In the genomic region with DNA sequence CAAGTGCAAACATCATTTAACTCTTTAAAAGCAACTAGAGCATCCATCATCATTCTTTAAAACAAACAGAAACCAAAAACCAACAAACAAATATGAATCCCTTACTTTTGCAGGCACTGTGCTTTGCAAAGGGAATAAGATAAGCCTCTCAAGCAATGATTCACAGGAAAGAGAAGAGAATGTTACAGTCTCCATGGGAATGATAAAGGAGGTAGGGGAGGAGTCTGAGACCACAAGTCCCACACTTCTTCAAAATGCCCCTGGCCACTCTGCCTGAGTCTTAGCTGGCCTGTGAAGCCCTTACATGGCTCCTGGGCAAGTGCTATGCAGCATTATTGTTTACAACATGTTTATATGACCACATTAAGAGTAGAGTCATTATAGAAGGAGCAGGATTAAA, we compare ENCODE assay signal across 21 cellular contexts.
A peak's percentile ranks its signal among the peaks of the same experiment; 100 is the strongest.
DNase-seq lines count a peak whose midpoint lies in the region; ATAC-seq, FAIRE-seq and TF ChIP-seq lines count a peak whose summit lies in the region.
"Had no signal": no experiment of that assay in that cellular context is flagged by ENCODE, and none has a peak within 500 bp of the region (broad histone marks: within the 10 kb centered on the region; RNA-seq: fewer than 3 reads in every experiment).

No MANE protein-coding gene starts in this region.

- BruUV-seq in HepG2 (replicated peaks; lab: Mats Ljungman, UMichigan): no TSS peak

- no peak for TF ChIP-seq RAD21 in HepG2 (CRISPR knock-in tag; IDR thresholded peaks at IDR 0.05)

- H3K36me3 ChIP-seq in HepG2 (replicated peaks in 1 of 2; ENCODE audit: control insufficient read depth in 1 of 2, insufficient read depth in 2 of 2, low read length in 2 of 2) (no peaks in the 10 kb centered on the region), right lobe of liver (no peaks in the 10 kb centered on the region), fibroblast of lung (ENCODE audit: control insufficient read depth, insufficient read depth, low read length) (no peaks in the 10 kb centered on the region)
- H3K36me3 ChIP-seq: adrenal gland, gastrocnemius medialis, lower lobe of right lung, uterus had no signal

- H3K9ac ChIP-seq in HepG2 (ENCODE audit: insufficient read depth, low read depth, low read length) (no peak overlapping the region), fibroblast of lung (ENCODE audit: insufficient read depth, low read length) (no peak overlapping the region)

- peaks cover 0 to 4% of the 10 kb centered on the region in 2 experiments; a peak in 3 of 5 replicates for H3K27me3 ChIP-seq in HepG2 (ENCODE audit: control insufficient read depth in 1 of 2, insufficient read depth in 2 of 2, low read length in 2 of 2)
- H3K27me3 ChIP-seq in right lobe of liver: no peaks in the 10 kb centered on the region
- H3K27me3 ChIP-seq in fibroblast of lung (ENCODE audit: control insufficient read depth, insufficient read depth, low read length): no peaks in the 10 kb centered on the region
- H3K27me3 ChIP-seq: adrenal gland, gastrocnemius medialis, uterus had no signal

- TF ChIP-seq POLR2A in HepG2 (IDR thresholded peaks at IDR 0.05; ENCODE audit: insufficient read depth in 1 of 2, low read depth in 2 of 2, low read length in 2 of 2) (no peak), right lobe of liver (IDR thresholded peaks at IDR 0.05) (no peak)

- intact Hi-C loops in HepG2 (cut with micrococcal nuclease; ENCODE audit: unreplicated experiment): no loop called here
- intact Hi-C loops in right lobe of liver (cut with DNase I): no loop called here

- H3K4me2 ChIP-seq in HepG2 (ENCODE audit: low read depth, low read length): no peak overlapping the region
- no peak overlapping the region for H3K4me2 ChIP-seq in fibroblast of lung (ENCODE audit: extremely low read depth, insufficient read depth, low read length)

- ATAC-seq in HepG2 (no peak), right lobe of liver (no peak), HG03571 (IDR thresholded peaks at IDR 0.05; ENCODE audit: unreplicated experiment) (no peak), HG03442 (IDR thresholded peaks at IDR 0.05; ENCODE audit: unreplicated experiment) (no peak), GM21528 (IDR thresholded peaks at IDR 0.05; ENCODE audit: low FRiP score, unreplicated experiment) (no peak)
- ATAC-seq: gastrocnemius medialis; HCT116; lower lobe of right lung; psoas muscle; stimulated activated naive CD8-positive, alpha-beta T cell treated with anti-CD3 and anti-CD28 coated beads, Interleukin-15, amount 100 ng/mL, for 72 hours had no signal

- H2AFZ ChIP-seq in HepG2 (ENCODE audit: low read length) (no peak overlapping the region), fibroblast of lung (ENCODE audit: low read length) (no peak overlapping the region)

- CTCF ChIA-PET in HepG2 (lab: Yijun Ruan, JAX; ENCODE audit: low intra/inter-chr PET ratio, low total read pairs): no interaction called here

- H3K4me3 ChIP-seq in HepG2 (replicated peaks in 1 of 3; ENCODE audit: insufficient read depth in 1 of 3, low read depth in 2 of 3, low read length in 3 of 3) (no peak overlapping the region), right lobe of liver (no peak overlapping the region), fibroblast of lung (replicated peaks in 1 of 4; ENCODE audit: control extremely low read depth in 1 of 4, insufficient read depth in 1 of 4, low read depth in 3 of 4, low read length in 4 of 4) (no peak overlapping the region)
- H3K4me3 ChIP-seq: adrenal gland, gastrocnemius medialis, lower lobe of right lung, psoas muscle, uterus had no signal

- in situ Hi-C loops in HepG2 (cut with HindIII; ENCODE audit: extremely low pct_ligation_motif_present, low pct_unique_long_range_greater_than_20kb): no loop called here

- H3K4me1 ChIP-seq in HepG2 (ENCODE audit: insufficient read depth, low read length): peaks cover 30% of the 10 kb centered on the region
- H3K4me1 ChIP-seq in right lobe of liver: no peaks in the 10 kb centered on the region
- peaks cover 13% of the 10 kb centered on the region for H3K4me1 ChIP-seq in fibroblast of lung (ENCODE audit: control insufficient read depth, extremely low read depth, insufficient read depth, low read length)
- H3K4me1 ChIP-seq: adrenal gland, lower lobe of right lung, psoas muscle had no signal

- H3K9me3 ChIP-seq in HepG2 (ENCODE audit: low read length): no peaks in the 10 kb centered on the region
- no peaks in the 10 kb centered on the region for H3K9me3 ChIP-seq in right lobe of liver
- H3K9me3 ChIP-seq in fibroblast of lung (ENCODE audit: control insufficient read depth, insufficient read depth, low read depth, low read length): no peaks in the 10 kb centered on the region
- H3K9me3 ChIP-seq: adrenal gland, gastrocnemius medialis, lower lobe of right lung, psoas muscle, uterus had no signal

- TF ChIP-seq EP300 in HepG2 (IDR thresholded peaks at IDR 0.05; ENCODE audit: low read depth in 2 of 2, low read length in 2 of 2): no peak
- TF ChIP-seq EP300 in HepG2 (CRISPR knock-in tag; IDR thresholded peaks at IDR 0.05; ENCODE audit: borderline replicate concordance): no peak

- H3K79me2 ChIP-seq in HepG2 (ENCODE audit: insufficient read depth, low read length) (no peaks in the 10 kb centered on the region), fibroblast of lung (ENCODE audit: control insufficient read depth, insufficient read depth, low read length) (no peaks in the 10 kb centered on the region)

- H4K20me1 ChIP-seq in HepG2 (ENCODE audit: insufficient read depth, low read length) (no peaks in the 10 kb centered on the region), fibroblast of lung (ENCODE audit: control insufficient read depth, extremely low read depth, insufficient read depth, low read length) (no peaks in the 10 kb centered on the region)

- DNase-seq in HepG2 (ENCODE audit: low spot score) (no peak), right lobe of liver (no peak), OCI-M2 (lab: John Stamatoyannopoulos, UW; ENCODE audit: unreplicated experiment) (peak; percentile 14), fibroblast of lung (ENCODE audit: low read depth in 2 of 2) (peak; percentile 26 to 74), NCI-H1048 (lab: John Stamatoyannopoulos, UW) (no peak)
- DNase-seq: activated CD4-positive, CD25-positive, alpha-beta regulatory T cell treated with anti-CD3 and anti-CD28 coated beads, Interleukin-2, amount 50 U/mL, for 72 hours; adrenal gland; gastrocnemius medialis; lower lobe of right lung; naive B cell; psoas muscle; stimulated activated naive CD8-positive, alpha-beta T cell treated with anti-CD3 and anti-CD28 coated beads, Interleukin-15, amount 100 ng/mL, for 72 hours; T-helper 2 cell; uterus had no signal

- TF ChIP-seq CTCF in HepG2 (CRISPR knock-in tag; IDR thresholded peaks at IDR 0.05): no peak
- no peak for TF ChIP-seq CTCF in right lobe of liver (IDR thresholded peaks at IDR 0.05)
- no peak for TF ChIP-seq CTCF in fibroblast of lung (conservative IDR thresholded peaks at IDR 0.05 in 1 of 2, IDR thresholded peaks at IDR 0.05 in 1 of 2; ENCODE audit: low read depth in 1 of 2, low read length in 2 of 2)

- no peak overlapping the region for H3K27ac ChIP-seq in HepG2 (ENCODE audit: extremely low read length, insufficient read depth, low read length)
- H3K27ac ChIP-seq in right lobe of liver: no peak overlapping the region
- no peak overlapping the region for H3K27ac ChIP-seq in fibroblast of lung (ENCODE audit: insufficient read depth, low read length)
- H3K27ac ChIP-seq: adrenal gland, gastrocnemius medialis, lower lobe of right lung, psoas muscle, uterus had no signal

- FAIRE-seq in HepG2 (lab: Jason Lieb, UNC): no peak
- FAIRE-seq: endometrium, GM18507, HTR-8/SVneo had no signal

- POLR2A ChIA-PET in HepG2 (lab: Yijun Ruan, JAX): no interaction called here

TF ChIP-seq in HepG2, 621 proteins besides CTCF, POLR2A, EP300 and RAD21:
- TF ChIP-seq, protein P1, sequence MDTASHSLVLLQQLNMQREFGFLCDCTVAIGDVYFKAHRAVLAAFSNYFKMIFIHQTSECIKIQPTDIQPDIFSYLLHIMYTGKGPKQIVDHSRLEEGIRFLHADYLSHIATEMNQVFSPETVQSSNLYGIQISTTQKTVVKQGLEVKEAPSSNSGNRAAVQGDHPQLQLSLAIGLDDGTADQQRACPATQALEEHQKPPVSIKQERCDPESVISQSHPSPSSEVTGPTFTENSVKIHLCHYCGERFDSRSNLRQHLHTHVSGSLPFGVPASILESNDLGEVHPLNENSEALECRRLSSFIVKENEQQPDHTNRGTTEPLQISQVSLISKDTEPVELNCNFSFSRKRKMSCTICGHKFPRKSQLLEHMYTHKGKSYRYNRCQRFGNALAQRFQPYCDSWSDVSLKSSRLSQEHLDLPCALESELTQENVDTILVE (CRISPR knock-in tag; IDR thresholded peaks at IDR 0.05): no peak
- TF ChIP-seq ZNF138 (CRISPR knock-in tag; IDR thresholded peaks at IDR 0.05; ENCODE audit: low read depth) (no peak), ZNF652 (CRISPR knock-in tag; IDR thresholded peaks at IDR 0.05; ENCODE audit: borderline replicate concordance, low read depth) (peak; percentile 84)

Comparison
In these comparisons a context has a peak if more than half of its experiments do, and no peak if none do; other contexts are left out.
1. DNase-seq: peak in OCI-M2 (single experiment) and fibroblast of lung (2 of 2); none in HepG2 (single experiment), right lobe of liver (0 of 3) and NCI-H1048 (single experiment).